8 cellular contexts compared by ENCODE assay signal in genomic region chr6:108115598-108116058, GRCh38. TPM values are rescaled to one million over a fixed set of nuclear protein-coding genes. Genes with fewer than 3 reads are reported as not detected.
A peak's percentile ranks its signal among the peaks of the same experiment; 100 is the strongest.
DNase-seq lines count a peak whose midpoint lies in the region; ATAC-seq, FAIRE-seq and TF ChIP-seq lines count a peak whose summit lies in the region.

No MANE protein-coding gene starts in this region.

- no peaks in the 10 kb centered on the region for H3K9me3 ChIP-seq in prostate gland

- no peak overlapping the region for H3K4me3 ChIP-seq in bronchial epithelial cell (ENCODE audit: low read depth, low read length)
- no peak overlapping the region for H3K4me3 ChIP-seq in prostate gland

- peaks cover 2% of the 10 kb centered on the region for H3K36me3 Mint-ChIP-seq in memory B cell

- peaks cover 34% of the 10 kb centered on the region for H3K4me1 Mint-ChIP-seq in memory B cell

- in situ Hi-C loops in ACHN (cut with HindIII; ENCODE audit: low pct_ligation_motif_present, low pct_unique_long_range_greater_than_20kb, low sequenced_read_pairs) (no loop called here), G401 (cut with HindIII; ENCODE audit: low sequenced_read_pairs) (no loop called here)

- H3K4me3 Mint-ChIP-seq in memory B cell: peak overlapping the region; percentile 63

- peaks cover 37% of the 10 kb centered on the region for H3K27me3 Mint-ChIP-seq in memory B cell

- H3K27me3 ChIP-seq in bronchial epithelial cell (ENCODE audit: control insufficient read depth, insufficient read depth, low read length) (peaks cover 41% of the 10 kb centered on the region), prostate gland (replicated peaks; ENCODE audit: insufficient read depth) (peaks cover 21% of the 10 kb centered on the region)

- ATAC-seq in memory B cell (ENCODE audit: low read depth) (no peak), GM21737 (IDR thresholded peaks at IDR 0.05; ENCODE audit: unreplicated experiment) (no peak), GM21786 (IDR thresholded peaks at IDR 0.05; ENCODE audit: unreplicated experiment) (no peak)

- WGBS in prostate gland: 12% methylated on average over 20 of the region's 20 CpGs

- intact Hi-C loops in prostate gland (cut with DNase I): loop anchor here (10.0 kb wide), 1 partner anchor 379 kb away; no protein-coding TSS in a partner anchor

- no peak for FAIRE-seq in bronchial epithelial cell (lab: Jason Lieb, UNC)

- no peak overlapping the region for H3K27ac ChIP-seq in prostate gland

- H3K27ac Mint-ChIP-seq in memory B cell: no peak overlapping the region

- H3K9me3 Mint-ChIP-seq in memory B cell: no peaks in the 10 kb centered on the region

- no peaks in the 10 kb centered on the region for H3K36me3 ChIP-seq in bronchial epithelial cell (ENCODE audit: control insufficient read depth, insufficient read depth, low read length)
- no peaks in the 10 kb centered on the region for H3K36me3 ChIP-seq in prostate gland

- peak; percentile 57 for TF ChIP-seq CTCF in bronchial epithelial cell (IDR thresholded peaks at IDR 0.05; ENCODE audit: insufficient read depth, low read length, severe bottlenecking)
- TF ChIP-seq CTCF in prostate gland (IDR thresholded peaks at IDR 0.05): peak in 1 of 4 experiments; percentile 30

- peaks cover 2% of the 10 kb centered on the region for H3K4me1 ChIP-seq in prostate gland (replicated peaks)

- peak; percentile 71 for DNase-seq in ACHN
- peak; percentile 27 for DNase-seq in G401 (ENCODE audit: low spot score)
- peak; percentile 60 for DNase-seq in NCI-H82 (lab: John Stamatoyannopoulos, UW)
- no peak for DNase-seq in bronchial epithelial cell (ENCODE audit: low read depth)
- no peak for DNase-seq in memory B cell (ENCODE audit: low spot score in 2 of 2)
- no peak for DNase-seq in prostate gland (ENCODE audit: low spot score)

- TF ChIP-seq POLR2A in prostate gland (IDR thresholded peaks at IDR 0.05): no peak

RNA-seq across cellular contexts. Expression of gene OSTM1, which starts 41.1 kb away (rescaled TPM):
- total RNA-seq in G401 (2014; rRNA removed; shearing (Covaris generic)): 23.0 and 39.2 TPM in 2 replicates
- total RNA-seq in bronchial epithelial cell (36.7 and 142 TPM in 2 replicates), prostate gland (10 to 100 TPM; 44.6 to 73.1 TPM)

RNA-seq across cellular contexts. Expression of gene NR2E1, which starts 50.2 kb away (rescaled TPM):
- 0.31 TPM in 1 of 2 replicates, not detected in the other for total RNA-seq in G401 (2014; rRNA removed; shearing (Covaris generic))
- total RNA-seq in bronchial epithelial cell (not detected in 2 replicates), prostate gland (under 1 TPM in 1 of 2 donors, not detected in 1; 0.91 TPM)

Comparison
In these comparisons a context has a peak if more than half of its experiments do, and no peak if none do; other contexts are left out.
1. DNase-seq: peak in ACHN (single experiment), G401 (single experiment) and NCI-H82 (single experiment); none in bronchial epithelial cell (single experiment), memory B cell (0 of 2) and prostate gland (single experiment).